8 cellular contexts compared by ENCODE assay signal in the genomic region with DNA sequence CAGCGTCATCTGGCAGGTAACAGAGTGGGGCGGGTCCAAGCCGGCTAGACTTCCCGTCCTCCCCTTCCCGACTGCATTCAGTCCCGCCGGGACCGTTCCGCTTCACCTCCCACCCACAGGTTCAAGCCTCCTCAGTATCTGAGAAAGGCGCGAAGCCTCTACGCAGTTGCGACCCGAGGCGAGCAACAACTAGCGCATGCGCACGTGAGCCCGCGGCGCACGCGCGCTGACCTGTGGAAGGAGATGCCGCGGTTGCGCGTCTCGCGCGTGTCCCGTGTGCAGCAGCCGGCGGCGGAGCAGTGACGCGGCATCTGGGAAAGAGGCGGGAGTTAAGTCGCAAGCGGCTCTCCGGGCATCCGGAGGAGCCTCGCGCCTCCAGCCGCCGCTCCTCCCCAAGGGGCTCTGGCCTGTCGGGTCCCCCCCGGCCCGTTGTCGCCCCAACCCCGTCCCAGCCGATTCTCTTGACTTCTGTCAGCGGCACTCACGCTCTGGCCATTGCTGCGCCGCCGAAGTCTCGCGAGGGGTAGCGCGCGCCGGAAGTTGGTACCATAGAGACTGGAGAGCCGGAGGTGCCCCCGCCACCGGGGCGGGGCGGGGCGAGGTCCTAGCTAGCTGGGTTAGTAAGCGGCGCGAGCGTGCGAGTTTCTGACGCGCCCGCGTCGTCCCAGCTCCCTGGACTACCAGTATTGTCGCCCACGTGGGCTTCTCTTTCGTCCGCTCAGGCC. TPM values are rescaled to one million over a fixed set of nuclear protein-coding genes. Genes with fewer than 3 reads are reported as not detected.
A peak's percentile ranks its signal among the peaks of the same experiment; 100 is the strongest.
DNase-seq lines count a peak whose midpoint lies in the region; ATAC-seq, FAIRE-seq and TF ChIP-seq lines count a peak whose summit lies in the region.

A gene with protein sequence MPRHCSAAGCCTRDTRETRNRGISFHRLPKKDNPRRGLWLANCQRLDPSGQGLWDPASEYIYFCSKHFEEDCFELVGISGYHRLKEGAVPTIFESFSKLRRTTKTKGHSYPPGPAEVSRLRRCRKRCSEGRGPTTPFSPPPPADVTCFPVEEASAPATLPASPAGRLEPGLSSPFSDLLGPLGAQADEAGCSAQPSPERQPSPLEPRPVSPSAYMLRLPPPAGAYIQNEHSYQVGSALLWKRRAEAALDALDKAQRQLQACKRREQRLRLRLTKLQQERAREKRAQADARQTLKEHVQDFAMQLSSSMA (minus strand): TSS at position 518 of the 725 bp plus-strand sequence. CDS start 207 bp downstream, at position 311.

- no peaks in the 10 kb centered on the region; the same call in 1 of the 2 replicates for H3K36me3 ChIP-seq in Caco-2 (ENCODE audit: control insufficient read depth, insufficient read depth, low read length)

- FAIRE-seq in HTR-8/SVneo (lab: Jason Lieb, UNC), result peak; percentile 76

- H3K4me3 Mint-ChIP-seq in Caco-2 (ENCODE audit: unreplicated experiment) (peak within 1 kb of the TSS; percentile 98), memory B cell (peak within 1 kb of the TSS; percentile 86)
- peak within 1 kb of the TSS; percentile 93 to 97 for H3K4me3 Mint-ChIP-seq in effector memory CD8-positive, alpha-beta T cell

- TF ChIP-seq CTCF in Caco-2 (IDR thresholded peaks at IDR 0.05; ENCODE audit: insufficient read depth in 1 of 2, low read depth in 1 of 2, low read length in 1 of 2, severe bottlenecking in 1 of 2, unreplicated experiment in 1 of 2), result no peak

- H3K27me3 Mint-ChIP-seq in Caco-2 (ENCODE audit: insufficient read depth, unreplicated experiment) (no peaks in the 10 kb centered on the region), memory B cell (no peaks in the 10 kb centered on the region)
- no peaks in the 10 kb centered on the region for H3K27me3 Mint-ChIP-seq in effector memory CD8-positive, alpha-beta T cell

- no peaks in the 10 kb centered on the region for H3K9me3 Mint-ChIP-seq in Caco-2 (ENCODE audit: unreplicated experiment)
- H3K9me3 Mint-ChIP-seq in effector memory CD8-positive, alpha-beta T cell, result no peaks in the 10 kb centered on the region
- no peaks in the 10 kb centered on the region for H3K9me3 Mint-ChIP-seq in memory B cell

- H3K9me3 ChIP-seq in Caco-2, result no peaks in the 10 kb centered on the region

- H3K36me3 Mint-ChIP-seq in Caco-2 (ENCODE audit: insufficient read depth, unreplicated experiment), result peaks cover 40% of the 10 kb centered on the region
- peaks cover 51% of the 10 kb centered on the region for H3K36me3 Mint-ChIP-seq in effector memory CD8-positive, alpha-beta T cell (ENCODE audit: insufficient read depth)
- H3K36me3 Mint-ChIP-seq in memory B cell, result peaks cover 2% of the 10 kb centered on the region

- H3K27me3 ChIP-seq in Caco-2 (replicated peaks; ENCODE audit: control insufficient read depth, insufficient read depth, low read length), result no peaks in the 10 kb centered on the region

- CTCF ChIA-PET in Caco-2 (lab: Charles Lee), result interaction anchor here (1.0 to 1.3 kb wide), 2 partner anchors 116 to 682 kb away, joined by 3 to 6 read pairs; a partner anchor contains a TSS

- H3K4me1 ChIP-seq in Caco-2, result peaks cover 9% of the 10 kb centered on the region

- intact Hi-C loops in Caco-2 (cut with micrococcal nuclease; ENCODE audit: unreplicated experiment), result loop anchor here (1.0 to 2.0 kb wide), 4 partner anchors 19 to 116 kb away; a partner anchor contains a TSS

- ATAC-seq in GM21381 (IDR thresholded peaks at IDR 0.05; ENCODE audit: unreplicated experiment) (peak; percentile 82), memory B cell (ENCODE audit: low read depth) (peak; percentile 89)
- ATAC-seq in effector memory CD8-positive, alpha-beta T cell (replicated peaks), result peak; percentile 88

- DNase-seq in Caco-2 (peak; percentile 96), HTR-8/SVneo (ENCODE audit: insufficient read length, low spot score) (peak; percentile 86), NOMO-1 treated with DMSO at 0.1 percent for 48 hours (lab: John Stamatoyannopoulos, UW; ENCODE audit: unreplicated experiment) (peak; percentile 95), memory B cell (ENCODE audit: low spot score in 2 of 2) (peak; percentile 95 to 96)
- peak; percentile 90 to 94 for DNase-seq in activated CD8-positive, alpha-beta memory T cell treated with anti-CD3 and anti-CD28 coated beads for 4 hours (ENCODE audit: low read depth in 2 of 2)
- peak; percentile 94 to 96 (median 96) for DNase-seq in effector memory CD8-positive, alpha-beta T cell
- DNase-seq in stimulated activated CD8-positive, alpha-beta memory T cell treated with anti-CD3 and anti-CD28 coated beads, Interleukin-12 subunit alpha, Interleukin-12 subunit beta, amount 100 ng/mL, for 1 hour (ENCODE audit: low read depth), result peak; percentile 94

- peak within 1 kb of the TSS; percentile 43 for H3K4me3 ChIP-seq in Caco-2 (ENCODE audit: low read depth, low read length)

- TSS peak; percentile 83 for BruUV-seq in Caco-2 (replicated peaks; lab: Mats Ljungman, UMichigan)

- POLR2A ChIA-PET in Caco-2 (lab: Charles Lee), result interaction anchor here (0.6 to 2.0 kb wide), 4 partner anchors 20 to 65 kb away, joined by 3 to 19 read pairs (median 4); a partner anchor contains a TSS

- H3K4me1 Mint-ChIP-seq in Caco-2 (ENCODE audit: low read depth, unreplicated experiment), result peaks cover 10% of the 10 kb centered on the region
- peaks cover 22 to 27% of the 10 kb centered on the region in 2 donors for H3K4me1 Mint-ChIP-seq in effector memory CD8-positive, alpha-beta T cell (ENCODE audit: low read depth in 2 of 2)
- H3K4me1 Mint-ChIP-seq in memory B cell, result peaks cover 13% of the 10 kb centered on the region

- H3K27ac Mint-ChIP-seq in Caco-2 (ENCODE audit: unreplicated experiment) (peak within 1 kb of the TSS; percentile 98), memory B cell (peak within 1 kb of the TSS; percentile 98)
- H3K27ac Mint-ChIP-seq in effector memory CD8-positive, alpha-beta T cell, result peak within 1 kb of the TSS; percentile 99 to 100

RNA-seq across cellular contexts. Expression of the gene that starts here (rescaled TPM):
- total RNA-seq in Caco-2 (2022), result 29.1 and 30.6 TPM in 2 replicates

Comparison
In these comparisons a context has a peak if more than half of its experiments do, and no peak if none do; other contexts are left out.
1. Peak in every context shown above with its lines: DNase-seq, ATAC-seq and H3K4me3 ChIP-seq.